In genomic region chr2:148643421-148643820, GRCh38 we compare ENCODE assay signal across 8 cellular contexts. TPM values are rescaled to one million over a fixed set of nuclear protein-coding genes. Genes with fewer than 3 reads are reported as not detected.
DNase-seq lines count a peak whose midpoint lies in the region; ATAC-seq and TF ChIP-seq lines count a peak whose summit lies in the region.

No MANE protein-coding gene starts in this region.

- no peak for TF ChIP-seq CTCF in choroid plexus epithelial cell (conservative IDR thresholded peaks at IDR 0.05; ENCODE audit: low read depth, low read length)
- TF ChIP-seq CTCF in gastrocnemius medialis (IDR thresholded peaks at IDR 0.05 in 4 of 5, conservative IDR thresholded peaks at IDR 0.05 in 1 of 5) = no peak

- intact Hi-C loops in gastrocnemius medialis (cut with DNase I; ENCODE audit: low total_unique reads) = loop anchor here (10.0 kb wide), 2 partner anchors 341 to 941 kb away; partner anchors contain the start of gene MMADHC

- H3K27ac ChIP-seq in gastrocnemius medialis = peak overlapping the region in 3 of 4 donors; percentile 97 to 100 (median 100)

- TF ChIP-seq POLR2A in gastrocnemius medialis (IDR thresholded peaks at IDR 0.05) = no peak

- H3K4me1 ChIP-seq in gastrocnemius medialis = peaks cover 24% of the 10 kb centered on the region in 2 donors

- DNase-seq in stimulated activated CD4-positive, alpha-beta T cell treated with anti-CD3 and anti-CD28 coated beads, Interleukin-4, amount 100 ng/mL, for 24 hours = peak; percentile 11
- DNase-seq in stimulated activated CD4-positive, alpha-beta T cell treated with anti-CD3 and anti-CD28 coated beads, Interleukin-12 subunit alpha, Interleukin-12 subunit beta, amount 100 ng/mL, for 4 hours = no peak
- DNase-seq in choroid plexus epithelial cell (ENCODE audit: low read depth) = no peak
- no peak for DNase-seq in gastrocnemius medialis
- no peak for DNase-seq in superior temporal gyrus (ENCODE audit: extremely low spot score)
- DNase-seq in amygdala (lab: John Stamatoyannopoulos, UW) = no peak

- ATAC-seq in HG03520 (IDR thresholded peaks at IDR 0.05; ENCODE audit: unreplicated experiment) (peak; percentile 29), gastrocnemius medialis (no peak), GM21423 (IDR thresholded peaks at IDR 0.05; ENCODE audit: unreplicated experiment) (no peak)

- H3K4me3 ChIP-seq in choroid plexus epithelial cell (ENCODE audit: low read depth, low read length) = peak overlapping the region; percentile 20
- peak overlapping the region; percentile 74 to 90 (median 85) for H3K4me3 ChIP-seq in gastrocnemius medialis

- no peaks in the 10 kb centered on the region for H3K36me3 ChIP-seq in gastrocnemius medialis

- H3K9me3 ChIP-seq in gastrocnemius medialis = no peaks in the 10 kb centered on the region

- H3K27me3 ChIP-seq in gastrocnemius medialis = no peaks in the 10 kb centered on the region

- in situ Hi-C loops in gastrocnemius medialis (cut with MboI; ENCODE audit: low sequenced_read_pairs in 4 of 4) = no loop called here

RNA-seq across cellular contexts. Expression of gene EPC2, which starts 1.1 kb away (rescaled TPM):
- total RNA-seq in gastrocnemius medialis = 10 to 100 TPM; 13.1 to 21.8 (median 14.6) TPM
